ENCODE assay signal across 10 cellular contexts in the genomic region with DNA sequence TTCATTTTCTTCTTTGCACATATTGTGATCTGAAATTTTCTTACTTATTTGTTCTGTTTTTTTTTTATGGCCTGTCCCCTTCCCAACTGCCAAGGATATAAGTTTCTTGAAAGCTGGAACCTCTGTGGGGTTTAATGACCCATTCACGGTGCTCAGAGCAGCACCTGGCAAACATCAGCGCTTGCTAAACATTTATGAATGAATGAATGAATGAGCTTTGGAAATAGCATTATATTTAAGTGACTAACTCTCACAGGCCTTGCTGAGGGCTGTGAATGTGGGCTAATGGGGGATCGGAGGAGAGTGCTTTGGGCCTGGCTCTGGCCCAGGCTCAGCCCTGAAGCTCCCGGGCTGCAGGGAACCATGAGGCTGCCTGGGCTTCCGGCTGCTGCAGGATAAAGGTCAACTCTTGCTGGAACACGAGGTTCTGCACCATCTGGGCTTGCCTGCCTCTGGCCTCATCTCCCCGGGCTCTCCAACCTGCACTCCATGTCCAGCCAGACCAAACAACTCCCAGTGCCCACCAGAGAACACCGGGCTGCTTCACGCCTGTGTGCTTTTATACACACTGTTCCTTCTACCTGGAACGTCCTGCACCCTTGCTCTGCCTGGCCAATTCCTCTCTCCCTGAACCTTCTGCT. TPM values are rescaled to one million over a fixed set of nuclear protein-coding genes. Genes with fewer than 3 reads are reported as not detected.
DNase-seq lines count a peak whose midpoint lies in the region; ATAC-seq and TF ChIP-seq lines count a peak whose summit lies in the region.
"Had no signal": no experiment of that assay in that cellular context is flagged by ENCODE, and none has a peak within 500 bp of the region (broad histone marks: within the 10 kb centered on the region; RNA-seq: fewer than 3 reads in every experiment).

No MANE protein-coding gene starts in this region.

- ATAC-seq in lower lobe of right lung (no peak), HG03469 (IDR thresholded peaks at IDR 0.05; ENCODE audit: unreplicated experiment) (no peak)
- no peak for ATAC-seq in stimulated activated memory B cell treated with anti-CD40 and anti-IgM and Interleukin-4, amounts not matched to agents 10 μg/mL and 1 μg/mL and 100 μg/mL, for 72 hours

- no peaks in the 10 kb centered on the region for H3K9me3 ChIP-seq in KOPT-K1 (ENCODE audit: insufficient read depth, low read length, poor library complexity, severe bottlenecking)
- H3K9me3 ChIP-seq in lower lobe of right lung = no peaks in the 10 kb centered on the region

- TF ChIP-seq CTCF in chondrocyte (IDR thresholded peaks at IDR 0.05) = no peak
- TF ChIP-seq CTCF in lower lobe of right lung (IDR thresholded peaks at IDR 0.05) = no peak

- intact Hi-C loops in lower lobe of right lung (cut with DNase I) = no loop called here

- no peaks in the 10 kb centered on the region for H3K9me3 Mint-ChIP-seq in chondrocyte (ENCODE audit: low read depth)
- no peaks in the 10 kb centered on the region for H3K9me3 Mint-ChIP-seq in stimulated activated memory B cell treated with anti-CD40 and anti-IgM and Interleukin-4, amounts not matched to agents 10 μg/mL and 1 μg/mL and 100 μg/mL, for 72 hours

- H3K27ac ChIP-seq in KOPT-K1 (ENCODE audit: low read depth, low read length, poor library complexity, severe bottlenecking) (peak overlapping the region; percentile 30), lower lobe of right lung (peak overlapping the region; percentile 51)

- peaks cover 97% of the 10 kb centered on the region for H3K4me1 ChIP-seq in lower lobe of right lung

- no peaks in the 10 kb centered on the region for H3K36me3 ChIP-seq in KOPT-K1 (ENCODE audit: insufficient read depth, low read length)
- H3K36me3 ChIP-seq in lower lobe of right lung = no peaks in the 10 kb centered on the region

- H3K4me3 Mint-ChIP-seq in chondrocyte (ENCODE audit: unreplicated experiment) = no peak overlapping the region
- no peak overlapping the region for H3K4me3 Mint-ChIP-seq in stimulated activated memory B cell treated with anti-CD40 and anti-IgM and Interleukin-4, amounts not matched to agents 10 μg/mL and 1 μg/mL and 100 μg/mL, for 72 hours

- peak overlapping the region; percentile 68 for H3K27ac Mint-ChIP-seq in chondrocyte (ENCODE audit: unreplicated experiment)
- H3K27ac Mint-ChIP-seq in stimulated activated memory B cell treated with anti-CD40 and anti-IgM and Interleukin-4, amounts not matched to agents 10 μg/mL and 1 μg/mL and 100 μg/mL, for 72 hours = peak overlapping the region; percentile 48

- H3K36me3 Mint-ChIP-seq in chondrocyte (ENCODE audit: low read depth) = no peaks in the 10 kb centered on the region
- no peaks in the 10 kb centered on the region for H3K36me3 Mint-ChIP-seq in stimulated activated memory B cell treated with anti-CD40 and anti-IgM and Interleukin-4, amounts not matched to agents 10 μg/mL and 1 μg/mL and 100 μg/mL, for 72 hours

- H3K27me3 ChIP-seq in lower lobe of right lung (ENCODE audit: low read depth) = no peaks in the 10 kb centered on the region

- no peaks in the 10 kb centered on the region for H3K27me3 Mint-ChIP-seq in chondrocyte (ENCODE audit: low read depth)
- no peaks in the 10 kb centered on the region for H3K27me3 Mint-ChIP-seq in stimulated activated memory B cell treated with anti-CD40 and anti-IgM and Interleukin-4, amounts not matched to agents 10 μg/mL and 1 μg/mL and 100 μg/mL, for 72 hours

- DNase-seq in chondrocyte (ENCODE audit: low spot score) (no peak), lower lobe of right lung (no peak), NCI-H146 treated with DMSO at 0.1 percent for 48 hours (lab: John Stamatoyannopoulos, UW; ENCODE audit: unreplicated experiment) (no peak), epidermal melanocyte (ENCODE audit: insufficient read length, low spot score) (no peak)
- DNase-seq: activated CD4-positive, alpha-beta T cell treated with anti-CD3 and anti-CD28 coated beads, Interleukin-2, amount 50 U/mL, for 1 hour; NCI-H2081 treated with DMSO at 0.1 percent for 48 hours; SW 1271 had no signal

- no peak overlapping the region for H3K4me3 ChIP-seq in lower lobe of right lung

- H3K4me1 Mint-ChIP-seq in chondrocyte (ENCODE audit: low read depth) = peaks cover 91% of the 10 kb centered on the region
- H3K4me1 Mint-ChIP-seq in stimulated activated memory B cell treated with anti-CD40 and anti-IgM and Interleukin-4, amounts not matched to agents 10 μg/mL and 1 μg/mL and 100 μg/mL, for 72 hours = peaks cover 51% of the 10 kb centered on the region

RNA-seq across cellular contexts. Expression of a gene that starts 14.6 kb away (rescaled TPM):
- 1.8 to 1.9 TPM (median 1.8 TPM) in 3 replicates for total RNA-seq in chondrocyte
- total RNA-seq in lower lobe of right lung = not detected

RNA-seq across cellular contexts. Expression of a gene that starts 33.5 kb away (rescaled TPM):
- 139 to 237 TPM (median 143 TPM) in 3 replicates for total RNA-seq in chondrocyte
- 128 TPM for total RNA-seq in lower lobe of right lung

RNA-seq across cellular contexts. Expression of a gene that starts 54.2 kb away (rescaled TPM):
- total RNA-seq in chondrocyte (not detected in 3 replicates), lower lobe of right lung (not detected)

RNA-seq across cellular contexts. Expression of a gene that starts 58.6 kb away (rescaled TPM):
- total RNA-seq in chondrocyte (not detected in 3 replicates), lower lobe of right lung (not detected)
